23 cellular contexts compared by ENCODE assay signal in the genomic region with DNA sequence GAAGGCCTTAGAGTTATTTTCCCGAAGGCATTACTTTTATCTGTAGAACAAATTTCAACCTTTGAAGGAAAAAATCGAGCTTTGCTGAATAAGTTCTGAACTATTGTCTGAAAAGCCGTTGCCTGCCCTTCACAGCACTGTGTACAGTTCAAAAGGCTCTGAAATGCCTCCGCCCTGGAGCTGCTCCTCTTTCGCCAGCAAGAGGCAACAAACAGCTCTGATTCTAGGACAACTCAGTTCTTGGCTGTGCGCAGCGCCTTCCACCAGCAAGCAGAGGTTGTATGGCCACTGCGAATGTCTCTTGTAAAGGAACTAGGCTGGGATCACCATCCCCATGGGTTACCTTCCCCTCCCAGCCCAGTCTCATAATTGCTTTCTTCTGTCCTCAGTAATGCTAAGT.
DNase-seq lines count a peak whose midpoint lies in the region; ATAC-seq, FAIRE-seq and TF ChIP-seq lines count a peak whose summit lies in the region.
"Had no signal": no experiment of that assay in that cellular context is flagged by ENCODE, and none has a peak within 500 bp of the region (broad histone marks: within the 10 kb centered on the region; RNA-seq: fewer than 3 reads in every experiment).

No MANE protein-coding gene starts in this region.

- H3K4me2 ChIP-seq in endothelial cell of umbilical vein (ENCODE audit: insufficient read depth, low read length) (peak overlapping the region; percentile 86), GM23248 (ENCODE audit: unreplicated experiment) (no peak overlapping the region)
- H3K4me2 ChIP-seq: PC-9 had no signal

- peaks cover 33% of the 10 kb centered on the region for H3K4me1 Mint-ChIP-seq in WTC11
- H3K4me1 Mint-ChIP-seq in activated CD8-positive, alpha-beta T cell treated with anti-CD3 and anti-CD28 coated beads, Interleukin-2, amount 10 ng/mL, durations not matched to agents 7 days and 5 days (ENCODE audit: low read depth), result no peaks in the 10 kb centered on the region
- H3K4me1 Mint-ChIP-seq: activated CD4-positive, alpha-beta T cell treated with anti-CD3 and anti-CD28 coated beads, Interleukin-2, amount 10 ng/mL, durations not matched to agents 24 days and 14 days had no signal

- intact Hi-C loops in endothelial cell of umbilical vein (cut with micrococcal nuclease) (loop anchor here (1.0 to 5.0 kb wide), 6 partner anchors 32 to 321 kb away; a partner anchor contains a TSS), spleen (cut with DNase I; ENCODE audit: low total_unique reads) (no loop called here)

- no peaks in the 10 kb centered on the region for H3K9me3 Mint-ChIP-seq in WTC11
- no peaks in the 10 kb centered on the region for H3K9me3 Mint-ChIP-seq in activated CD8-positive, alpha-beta T cell treated with anti-CD3 and anti-CD28 coated beads, Interleukin-2, amount 10 ng/mL, durations not matched to agents 7 days and 5 days (ENCODE audit: insufficient read depth)
- H3K9me3 Mint-ChIP-seq: activated CD4-positive, alpha-beta T cell treated with anti-CD3 and anti-CD28 coated beads, Interleukin-2, amount 10 ng/mL, durations not matched to agents 24 days and 14 days had no signal

- peaks cover 42% of the 10 kb centered on the region for H3K4me1 ChIP-seq in endothelial cell of umbilical vein (ENCODE audit: control insufficient read depth, extremely low read depth, insufficient read depth, low read length)
- H3K4me1 ChIP-seq in spleen, result peaks cover 0 to 12% (median 0%) of the 10 kb centered on the region in 6 donors
- H3K4me1 ChIP-seq in GM23248 (ENCODE audit: insufficient read depth), result no peaks in the 10 kb centered on the region
- H3K4me1 ChIP-seq: ascending aorta, BE2C had no signal

- H3K27me3 ChIP-seq in endothelial cell of umbilical vein (ENCODE audit: control insufficient read depth in 2 of 2, insufficient read depth in 2 of 2, low read length in 2 of 2) (no peaks in the 10 kb centered on the region), spleen (replicated peaks in 1 of 7) (peaks cover 0 to 7% (median 0%) of the 10 kb centered on the region in 7 donors), GM23248 (replicated peaks; ENCODE audit: insufficient read depth) (no peaks in the 10 kb centered on the region)
- H3K27me3 ChIP-seq: ascending aorta, BE2C, esophagus muscularis mucosa had no signal

- H3K4me3 Mint-ChIP-seq in WTC11, result no peak overlapping the region
- no peak overlapping the region for H3K4me3 Mint-ChIP-seq in activated CD8-positive, alpha-beta T cell treated with anti-CD3 and anti-CD28 coated beads, Interleukin-2, amount 10 ng/mL, durations not matched to agents 7 days and 5 days
- H3K4me3 Mint-ChIP-seq: activated CD4-positive, alpha-beta T cell treated with anti-CD3 and anti-CD28 coated beads, Interleukin-2, amount 10 ng/mL, durations not matched to agents 24 days and 14 days had no signal

- no peak for TF ChIP-seq POLR2A in endothelial cell of umbilical vein (IDR thresholded peaks at IDR 0.05; ENCODE audit: low read depth, low read length)
- no peak for TF ChIP-seq POLR2A in spleen (IDR thresholded peaks at IDR 0.05)

- H3K4me3 ChIP-seq in endothelial cell of umbilical vein (replicated peaks in 1 of 3; ENCODE audit: insufficient read depth in 1 of 3, low read depth in 1 of 3, low read length in 3 of 3), result peak overlapping the region in 1 of 3 experiments; percentile 29
- H3K4me3 ChIP-seq in spleen, result no peak overlapping the region
- H3K4me3 ChIP-seq in GM23248, result no peak overlapping the region
- H3K4me3 ChIP-seq: ascending aorta, esophagus muscularis mucosa, PC-9, thoracic aorta had no signal

- H3K9me1 ChIP-seq in endothelial cell of umbilical vein (replicated peaks; ENCODE audit: control insufficient read depth, extremely low read depth, insufficient read depth, low read length), result no peaks in the 10 kb centered on the region

- H3K9ac ChIP-seq in endothelial cell of umbilical vein (replicated peaks; ENCODE audit: extremely low read depth, insufficient read depth, low read length) (peak overlapping the region; percentile 82), GM23248 (no peak overlapping the region)

- peak overlapping the region; percentile 64; the same call in 1 of the 2 replicates for H3K27ac Mint-ChIP-seq in WTC11
- H3K27ac Mint-ChIP-seq in activated CD8-positive, alpha-beta T cell treated with anti-CD3 and anti-CD28 coated beads, Interleukin-2, amount 10 ng/mL, durations not matched to agents 7 days and 5 days, result no peak overlapping the region
- H3K27ac Mint-ChIP-seq: activated CD4-positive, alpha-beta T cell treated with anti-CD3 and anti-CD28 coated beads, Interleukin-2, amount 10 ng/mL, durations not matched to agents 24 days and 14 days had no signal

- H4K20me1 ChIP-seq in endothelial cell of umbilical vein (replicated peaks; ENCODE audit: control insufficient read depth, extremely low read depth, insufficient read depth, low read length) (no peaks in the 10 kb centered on the region), GM23248 (ENCODE audit: insufficient read depth) (no peaks in the 10 kb centered on the region)

- CTCF ChIA-PET in WTC11 (lab: Charles Lee) (interaction anchor here (0.7 to 1.3 kb wide), 4 partner anchors 25 to 318 kb away, joined by 3 to 4 read pairs (median 4); no protein-coding TSS in a partner anchor), endothelial cell of umbilical vein (lab: Charles Lee) (interaction anchor here (0.6 to 2.7 kb wide), 13 partner anchors 9 to 1813 kb away, joined by 3 to 12 read pairs (median 5); no protein-coding TSS in a partner anchor)
- CTCF ChIA-PET in activated CD8-positive, alpha-beta T cell treated with anti-CD3 and anti-CD28 coated beads, Interleukin-2, amount 10 ng/mL, durations not matched to agents 7 days and 5 days (lab: Charles Lee), result no interaction called here

- H3K27ac ChIP-seq in endothelial cell of umbilical vein (ENCODE audit: insufficient read depth, low read depth, low read length) (peak overlapping the region; percentile 98), spleen (peak overlapping the region in 6 of 8 donors; percentile 44 to 76 (median 67)), GM23248 (no peak overlapping the region)
- H3K27ac ChIP-seq: ascending aorta, esophagus muscularis mucosa, PC-9, thoracic aorta had no signal

- ATAC-seq in WTC11 (no peak), HG03280 (IDR thresholded peaks at IDR 0.05; ENCODE audit: unreplicated experiment) (no peak)
- ATAC-seq in activated CD8-positive, alpha-beta T cell treated with anti-CD3 and anti-CD28 coated beads, Interleukin-2, amount 10 ng/mL, durations not matched to agents 7 days and 5 days, result no peak
- ATAC-seq: SK-N-SH treated with all-trans-retinoic acid at 6 μM for 48 hours had no signal

- peak; percentile 9 for DNase-seq in WTC11 (ENCODE audit: low spot score)
- peak; percentile 82 for DNase-seq in endothelial cell of umbilical vein (ENCODE audit: low read depth, low spot score)
- peak; percentile 27 for DNase-seq in left kidney (ENCODE audit: low read depth, low spot score)
- no peak for DNase-seq in spleen
- DNase-seq in activated CD8-positive, alpha-beta T cell treated with anti-CD3 and anti-CD28 coated beads, Interleukin-2, amount 10 ng/mL, durations not matched to agents 7 days and 5 days, result no peak
- no peak for DNase-seq in GM23248
- DNase-seq: activated CD4-positive, alpha-beta T cell treated with anti-CD3 and anti-CD28 coated beads, Interleukin-2, amount 10 ng/mL, durations not matched to agents 24 days and 14 days; activated CD8-positive, alpha-beta memory T cell treated with anti-CD3 and anti-CD28 coated beads, Interleukin-2, amount 50 U/mL, for 48 hours; activated naive CD4-positive, alpha-beta T cell; BE2C; cortex of kidney; GF-D8; kidney; NCI-H187 treated with DMSO at 0.1 percent for 48 hours; NCI-H526; occipital lobe; PC-9 had no signal

- no peaks in the 10 kb centered on the region for H3K9me2 ChIP-seq in GM23248 (ENCODE audit: insufficient read depth)

- in situ Hi-C loops in GM23248 (cut with MboI), result no loop called here

- H3K36me3 ChIP-seq in endothelial cell of umbilical vein (ENCODE audit: control insufficient read depth in 2 of 2, extremely low read depth in 1 of 2, insufficient read depth in 2 of 2, low read length in 2 of 2) (no peaks in the 10 kb centered on the region), spleen (no peaks in the 10 kb centered on the region), GM23248 (ENCODE audit: low read depth) (no peaks in the 10 kb centered on the region)
- H3K36me3 ChIP-seq: ascending aorta, BE2C, esophagus muscularis mucosa, thoracic aorta had no signal

- H2AFZ ChIP-seq in endothelial cell of umbilical vein (ENCODE audit: low read depth, low read length) (peak overlapping the region; percentile 89), GM23248 (no peak overlapping the region)
- H2AFZ ChIP-seq: PC-9 had no signal

- H3F3A ChIP-seq in GM23248 (ENCODE audit: insufficient read depth), result no peaks in the 10 kb centered on the region

- BruUV-seq in endothelial cell of umbilical vein (replicated peaks; lab: Mats Ljungman, UMichigan), result TSS peak; percentile 87

- no peak for FAIRE-seq in endothelial cell of umbilical vein (lab: Jason Lieb, UNC)
- FAIRE-seq: GM12892, kidney had no signal

- WGBS in spleen, 5 donors, result 73 to 87% (median 76%) methylated on average over 8 of the region's 8 CpGs
- WGBS in GM23248 (ENCODE audit: low coverage in 1 of 2, low lambda C conversion rate in 2 of 2, missing lambda C conversion rate in 2 of 2), 2 experiments, result 96% methylated on average over 8 of the region's 8 CpGs

- no peaks in the 10 kb centered on the region for H3K36me3 Mint-ChIP-seq in WTC11
- H3K36me3 Mint-ChIP-seq in activated CD8-positive, alpha-beta T cell treated with anti-CD3 and anti-CD28 coated beads, Interleukin-2, amount 10 ng/mL, durations not matched to agents 7 days and 5 days (ENCODE audit: low read depth), result no peaks in the 10 kb centered on the region

- no peaks in the 10 kb centered on the region for H3K27me3 Mint-ChIP-seq in WTC11 (ENCODE audit: low read depth)
- H3K27me3 Mint-ChIP-seq in activated CD8-positive, alpha-beta T cell treated with anti-CD3 and anti-CD28 coated beads, Interleukin-2, amount 10 ng/mL, durations not matched to agents 7 days and 5 days (ENCODE audit: low read depth), result peaks cover 4% of the 10 kb centered on the region

- no peaks in the 10 kb centered on the region for H3K79me2 ChIP-seq in endothelial cell of umbilical vein (ENCODE audit: control insufficient read depth, insufficient read depth, low read length)
- no peaks in the 10 kb centered on the region; the same call in 1 of the 2 replicates for H3K79me2 ChIP-seq in GM23248 (ENCODE audit: insufficient read depth)

- POLR2A ChIA-PET in WTC11 (lab: Charles Lee), result no interaction called here
- POLR2A ChIA-PET in endothelial cell of umbilical vein (lab: Charles Lee), result interaction anchor here (0.6 kb wide), 1 partner anchor 74 kb away, joined by 6 read pairs; no protein-coding TSS in a partner anchor
- POLR2A ChIA-PET in activated CD8-positive, alpha-beta T cell treated with anti-CD3 and anti-CD28 coated beads, Interleukin-2, amount 10 ng/mL, durations not matched to agents 7 days and 5 days (lab: Charles Lee), result no interaction called here

- TF ChIP-seq CTCF in WTC11 (IDR thresholded peaks at IDR 0.05), result no peak
- TF ChIP-seq CTCF in endothelial cell of umbilical vein (IDR thresholded peaks at IDR 0.05; ENCODE audit: extremely low read depth in 1 of 2, insufficient read depth in 1 of 2, low read depth in 1 of 2, low read length in 2 of 2), result no peak
- TF ChIP-seq CTCF in spleen (IDR thresholded peaks at IDR 0.05 in 8 of 11, conservative IDR thresholded peaks at IDR 0.05 in 3 of 11), result no peak

- H3K9me3 ChIP-seq in endothelial cell of umbilical vein (replicated peaks; ENCODE audit: control insufficient read depth, insufficient read depth, low read length), result no peaks in the 10 kb centered on the region
- H3K9me3 ChIP-seq in spleen, result no peaks in the 10 kb centered on the region
- H3K9me3 ChIP-seq in GM23248 (ENCODE audit: low read depth), result no peaks in the 10 kb centered on the region
- H3K9me3 ChIP-seq: ascending aorta, BE2C, esophagus muscularis mucosa, thoracic aorta had no signal

- dilution Hi-C loops in endothelial cell of umbilical vein (cut with MboI; ENCODE audit: extremely low pct_ligation_motif_present, low sequenced_read_pairs), result no loop called here

Comparison
In these comparisons a context has a peak if more than half of its experiments do, and no peak if none do; other contexts are left out.
1. DNase-seq: peak in WTC11 (single experiment), endothelial cell of umbilical vein (single experiment) and left kidney (single experiment); none in spleen (single experiment), activated CD8-positive, alpha-beta T cell treated with anti-CD3 and anti-CD28 coated beads, Interleukin-2, amount 10 ng/mL, durations not matched to agents 7 days and 5 days (single experiment) and GM23248 (single experiment).